22 cellular contexts compared by ENCODE assay signal in genomic region chr6:154482858-154483257, GRCh38. TPM values are rescaled to one million over a fixed set of nuclear protein-coding genes. Genes with fewer than 3 reads are reported as not detected.
DNase-seq lines count a peak whose midpoint lies in the region; ATAC-seq and TF ChIP-seq lines count a peak whose summit lies in the region.
"Had no signal": no experiment of that assay in that cellular context is flagged by ENCODE, and none has a peak within 500 bp of the region (broad histone marks: within the 10 kb centered on the region; RNA-seq: fewer than 3 reads in every experiment).

No MANE protein-coding gene starts in this region.

- H3K4me3 Mint-ChIP-seq in mesothelial cell of epicardium = no peak overlapping the region
- H3K4me3 Mint-ChIP-seq: activated CD4-positive, alpha-beta T cell treated with anti-CD3 and anti-CD28 coated beads, Interleukin-2, amount 10 ng/mL, durations not matched to agents 7 days and 5 days; activated naive CD8-positive, alpha-beta T cell; CD4-positive, alpha-beta T cell; type B pancreatic cell had no signal

- H3K27me3 ChIP-seq in endocrine pancreas (ENCODE audit: control insufficient read depth, insufficient read depth, low read length) = no peaks in the 10 kb centered on the region
- no peaks in the 10 kb centered on the region for H3K27me3 ChIP-seq in thoracic aorta (replicated peaks; ENCODE audit: insufficient read depth)
- H3K27me3 ChIP-seq: brain microvascular endothelial cell had no signal

- no peaks in the 10 kb centered on the region for H3K9me3 Mint-ChIP-seq in mesothelial cell of epicardium
- H3K9me3 Mint-ChIP-seq: activated CD4-positive, alpha-beta T cell treated with anti-CD3 and anti-CD28 coated beads, Interleukin-2, amount 10 ng/mL, durations not matched to agents 7 days and 5 days; CD4-positive, alpha-beta T cell; type B pancreatic cell had no signal

- H3K4me3 ChIP-seq in endocrine pancreas (ENCODE audit: control insufficient read depth, insufficient read depth, low read length) (peak overlapping the region; percentile 32), thoracic aorta (peak overlapping the region; percentile 24)
- H3K4me3 ChIP-seq: lung had no signal

- no peaks in the 10 kb centered on the region for H3K36me3 Mint-ChIP-seq in mesothelial cell of epicardium
- H3K36me3 Mint-ChIP-seq: activated naive CD8-positive, alpha-beta T cell had no signal

- peak overlapping the region; percentile 1 to 71 for H3K27ac ChIP-seq in thoracic aorta
- H3K27ac ChIP-seq: brain microvascular endothelial cell had no signal

- no peaks in the 10 kb centered on the region for H3K9me3 ChIP-seq in endocrine pancreas (ENCODE audit: control insufficient read depth, low read length)
- no peaks in the 10 kb centered on the region for H3K9me3 ChIP-seq in thoracic aorta

- H3K9ac ChIP-seq in endocrine pancreas (ENCODE audit: control insufficient read depth, insufficient read depth, low read length) = no peak overlapping the region

- peak overlapping the region; percentile 27 for H3K27ac Mint-ChIP-seq in mesothelial cell of epicardium
- H3K27ac Mint-ChIP-seq: activated CD4-positive, alpha-beta T cell treated with anti-CD3 and anti-CD28 coated beads, Interleukin-2, amount 10 ng/mL, durations not matched to agents 7 days and 5 days; activated naive CD8-positive, alpha-beta T cell; CD4-positive, alpha-beta T cell; type B pancreatic cell had no signal

- H3K36me3 ChIP-seq in endocrine pancreas (ENCODE audit: control insufficient read depth, insufficient read depth, low read length) = no peaks in the 10 kb centered on the region
- no peaks in the 10 kb centered on the region for H3K36me3 ChIP-seq in thoracic aorta
- H3K36me3 ChIP-seq: brain microvascular endothelial cell had no signal

- H3K4me1 ChIP-seq in endocrine pancreas (ENCODE audit: control insufficient read depth, insufficient read depth, low read length) (peaks cover 19% of the 10 kb centered on the region), thoracic aorta (ENCODE audit: control insufficient read depth in 1 of 2, low read depth in 2 of 2) (peaks cover 41 to 84% of the 10 kb centered on the region in 2 donors)

- no peaks in the 10 kb centered on the region for H3K27me3 Mint-ChIP-seq in mesothelial cell of epicardium (ENCODE audit: low read depth)
- H3K27me3 Mint-ChIP-seq: activated naive CD8-positive, alpha-beta T cell; CD4-positive, alpha-beta T cell; type B pancreatic cell had no signal

- peaks cover 53% of the 10 kb centered on the region for H3K4me1 Mint-ChIP-seq in mesothelial cell of epicardium
- H3K4me1 Mint-ChIP-seq: activated CD4-positive, alpha-beta T cell treated with anti-CD3 and anti-CD28 coated beads, Interleukin-2, amount 10 ng/mL, durations not matched to agents 7 days and 5 days had no signal

- DNase-seq in NCI-H748 (lab: John Stamatoyannopoulos, UW; ENCODE audit: unreplicated experiment) = peak; percentile 28
- no peak for DNase-seq in NCI-H748 treated with DMSO at 0.1 percent for 48 hours (lab: John Stamatoyannopoulos, UW)
- no peak for DNase-seq in mesothelial cell of epicardium (ENCODE audit: low spot score in 2 of 2, unreplicated experiment in 2 of 2)
- no peak for DNase-seq in thoracic aorta (ENCODE audit: low spot score)
- no peak for DNase-seq in NCI-H1092 (lab: John Stamatoyannopoulos, UW)
- DNase-seq in UCSD-AML1 (lab: John Stamatoyannopoulos, UW; ENCODE audit: unreplicated experiment) = no peak
- DNase-seq in Ammon's horn (ENCODE audit: low spot score) = no peak
- DNase-seq: activated CD4-positive, alpha-beta T cell treated with anti-CD3 and anti-CD28 coated beads, Interleukin-2, amount 10 ng/mL, durations not matched to agents 7 days and 5 days; activated T-cell treated with anti-CD3 and anti-CD28 coated beads, Interleukin-2, amount 50 U/mL, for 1 hour; brain microvascular endothelial cell; CD4-positive, alpha-beta T cell; DMS79 treated with DMSO at 0.1 percent for 48 hours; NCI-H1694 treated with DMSO at 0.1 percent for 48 hours; NCI-H510A; PC-3; small intestine; stimulated activated CD4-positive, alpha-beta T cell treated with anti-CD3 and anti-CD28 coated beads, Interleukin-4, amount 100 ng/mL, for 4 hours had no signal

- no peak for TF ChIP-seq CTCF in mesothelial cell of epicardium (IDR thresholded peaks at IDR 0.05; ENCODE audit: unreplicated experiment)
- no peak for TF ChIP-seq CTCF in thoracic aorta (IDR thresholded peaks at IDR 0.05)

- no peak for ATAC-seq in thoracic aorta (ENCODE audit: insufficient number of reproducible peaks, low FRiP score, low read depth)
- ATAC-seq: HCT116, PC-3 had no signal

RNA-seq across cellular contexts. Expression of gene CNKSR3, which starts 27.6 kb away (rescaled TPM):
- total RNA-seq in mesothelial cell of epicardium (12.9 to 13.4 TPM (median 13.3 TPM) in 3 replicates), thoracic aorta (10 to 100 TPM; 20.2 to 22.9 TPM)
- total RNA-seq: activated CD4-positive, alpha-beta T cell treated with anti-CD3 and anti-CD28 coated beads, Interleukin-2, amount 10 ng/mL, durations not matched to agents 7 days and 5 days had no signal
